In genomic region chr9:119092125-119092524, GRCh38 we compare ENCODE assay signal across 28 cellular contexts.
"Had no signal": no experiment of that assay in that cellular context is flagged by ENCODE, and none has a peak within 500 bp of the region (broad histone marks: within the 10 kb centered on the region; RNA-seq: fewer than 3 reads in every experiment).

No MANE protein-coding gene starts in this region.

- H3K36me3 ChIP-seq: esophagus muscularis mucosa, left ventricle myocardium inferior, lower lobe of right lung, ovary, right lobe of liver, stomach, thyroid gland, vagina had no signal

- H3K4me1 ChIP-seq: esophagus muscularis mucosa, lower lobe of right lung, right lobe of liver, stomach, vagina had no signal

- H3K27me3 Mint-ChIP-seq: naive thymus-derived CD8-positive, alpha-beta T cell had no signal

- H3K9me3 ChIP-seq: esophagus muscularis mucosa, left ventricle myocardium inferior, lower lobe of right lung, ovary, psoas muscle, right lobe of liver, stomach, thyroid gland, vagina had no signal

- H3K27me3 ChIP-seq: esophagus muscularis mucosa, ovary, right lobe of liver, stomach, thyroid gland, vagina had no signal

- H3K4me3 Mint-ChIP-seq: immature natural killer cell; naive thymus-derived CD8-positive, alpha-beta T cell; nephron progenitor cell had no signal

- H3K4me2 ChIP-seq: smooth muscle cell had no signal

- H3K27ac Mint-ChIP-seq: immature natural killer cell; naive thymus-derived CD8-positive, alpha-beta T cell; nephron progenitor cell had no signal

- H3K9me3 Mint-ChIP-seq: nephron progenitor cell had no signal

- H3K4me1 Mint-ChIP-seq: immature natural killer cell; naive thymus-derived CD8-positive, alpha-beta T cell; nephron progenitor cell had no signal

- H3K36me3 Mint-ChIP-seq: immature natural killer cell; naive thymus-derived CD8-positive, alpha-beta T cell had no signal

- H3K27ac ChIP-seq: coronary artery, esophagus muscularis mucosa, left ventricle myocardium inferior, lower lobe of right lung, ovary, psoas muscle, right lobe of liver, stomach, thyroid gland, vagina had no signal

- H3K4me3 ChIP-seq: coronary artery, esophagus muscularis mucosa, left ventricle myocardium inferior, lower lobe of right lung, ovary, psoas muscle, right lobe of liver, smooth muscle cell, stomach, thyroid gland, vagina had no signal

- ATAC-seq: left colon; lower lobe of right lung; naive thymus-derived CD8-positive, alpha-beta T cell; psoas muscle had no signal

- DNase-seq: dermis blood vessel endothelial cell; effector memory CD4-positive, alpha-beta T cell; hypothalamus; immature natural killer cell; islet precursor cell; kidney glomerular epithelial cell; left colon; left ventricle myocardium inferior; lower lobe of right lung; naive thymus-derived CD8-positive, alpha-beta T cell; nephron progenitor cell; occipital lobe; ovary; posterior cingulate gyrus; psoas muscle; right lobe of liver; stimulated activated CD4-positive, alpha-beta T cell treated with anti-CD3 and anti-CD28 coated beads, Interleukin-12 subunit alpha, Interleukin-12 subunit beta, amount 100 ng/mL, for 4 hours; stimulated activated CD4-positive, alpha-beta T cell treated with anti-CD3 and anti-CD28 coated beads, Interleukin-1b, Interleukin-23, amount 100 ng/mL, for 48 hours; stimulated activated CD4-positive, alpha-beta T cell treated with anti-CD3 and anti-CD28 coated beads, Interleukin-4, amount 100 ng/mL, for 1 hour; stimulated activated CD8-positive, alpha-beta memory T cell treated with anti-CD3 and anti-CD28 coated beads, Interleukin-4, amount 100 ng/mL, for 48 hours; stimulated activated naive CD4-positive, alpha-beta T cell treated with Interleukin-2 at 50 U/mL for 16 hours; stomach; thyroid gland; trophoblast cell had no signal
